Comparison of ENCODE assay signal across 8 cellular contexts in the genomic region with DNA sequence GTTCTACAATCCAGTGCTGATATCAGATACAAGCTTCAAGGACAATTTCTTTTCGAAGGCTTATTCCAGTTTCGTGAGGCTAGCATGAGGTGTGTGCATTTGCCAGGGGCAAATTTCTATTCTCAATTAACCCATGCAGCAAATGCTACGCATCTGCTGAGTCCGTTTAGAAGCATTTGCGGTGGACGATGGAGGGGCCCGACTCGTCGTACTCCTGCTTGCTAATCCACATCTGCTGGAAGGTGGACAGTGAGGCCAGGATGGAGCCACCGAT. TPM values are rescaled to one million over a fixed set of nuclear protein-coding genes. Genes with fewer than 3 reads are reported as not detected.
DNase-seq lines count a peak whose midpoint lies in the region; ATAC-seq, FAIRE-seq and TF ChIP-seq lines count a peak whose summit lies in the region.

No MANE protein-coding gene starts in this region.

- no CpG with 5 or more reads among the region's 10 CpGs for WGBS in iPS DF 6.9 (ENCODE audit: insufficient coverage, insufficient read length)
- 0 to 3% (median 1%) methylated on average over 10 of the region's 10 CpGs for WGBS in small intestine, 3 donors

- no peaks in the 10 kb centered on the region for H3K9me3 Mint-ChIP-seq in activated CD4-positive, alpha-beta memory T cell treated with anti-CD3 and anti-CD28 coated beads, Interleukin-2, amount 10 ng/mL, durations not matched to agents 7 days and 5 days

- no peaks in the 10 kb centered on the region for H3K9me3 ChIP-seq in HEK293 (ENCODE audit: control insufficient read depth, insufficient read depth, low read depth, low read length)
- H3K9me3 ChIP-seq in iPS DF 6.9 (ENCODE audit: control insufficient read depth, insufficient read depth, low read length), result no peaks in the 10 kb centered on the region
- no peaks in the 10 kb centered on the region for H3K9me3 ChIP-seq in small intestine (ENCODE audit: control insufficient read depth, low read depth)

- peaks cover 26% of the 10 kb centered on the region for H3K4me1 Mint-ChIP-seq in activated CD4-positive, alpha-beta memory T cell treated with anti-CD3 and anti-CD28 coated beads, Interleukin-2, amount 10 ng/mL, durations not matched to agents 7 days and 5 days

- no peak for TF ChIP-seq CTCF in HEK293 (tag by site-specific recombination; IDR thresholded peaks at IDR 0.05)

- CTCF ChIA-PET in HEK293 (lab: Yijun Ruan, JAX), result interaction anchor here (0.6 to 1.2 kb wide), 7 partner anchors 10 to 1052 kb away, joined by 3 to 5 read pairs (median 3); no protein-coding TSS in a partner anchor
- CTCF ChIA-PET in activated CD4-positive, alpha-beta memory T cell treated with anti-CD3 and anti-CD28 coated beads, Interleukin-2, amount 10 ng/mL, durations not matched to agents 7 days and 5 days (lab: Charles Lee), result no interaction called here

- peaks cover 48% of the 10 kb centered on the region for H3K36me3 Mint-ChIP-seq in activated CD4-positive, alpha-beta memory T cell treated with anti-CD3 and anti-CD28 coated beads, Interleukin-2, amount 10 ng/mL, durations not matched to agents 7 days and 5 days (ENCODE audit: low read depth)

- peaks cover 10% of the 10 kb centered on the region for H3K4me1 ChIP-seq in HEK293 (ENCODE audit: control insufficient read depth, insufficient read depth, low read length)
- peaks cover under 1% of the 10 kb centered on the region; the same call in 1 of the 2 replicates for H3K4me1 ChIP-seq in iPS DF 6.9 (ENCODE audit: control insufficient read depth, insufficient read depth, low read length)
- H3K4me1 ChIP-seq in small intestine (ENCODE audit: control insufficient read depth in 2 of 2, insufficient read depth in 1 of 2, low read depth in 1 of 2, low read length in 1 of 2), result peaks cover 0 to 2% of the 10 kb centered on the region in 2 donors

- H3K4me3 Mint-ChIP-seq in activated CD4-positive, alpha-beta memory T cell treated with anti-CD3 and anti-CD28 coated beads, Interleukin-2, amount 10 ng/mL, durations not matched to agents 7 days and 5 days, result peak overlapping the region; percentile 93

- FAIRE-seq in small intestine (lab: Jason Lieb, UNC), result no peak

- POLR2A ChIA-PET in HEK293 (lab: Yijun Ruan, JAX), result interaction anchor here (0.6 to 9.9 kb wide), 14 partner anchors 10 to 116 kb away, joined by 3 to 85 read pairs (median 4); a partner anchor contains a TSS
- POLR2A ChIA-PET in activated CD4-positive, alpha-beta memory T cell treated with anti-CD3 and anti-CD28 coated beads, Interleukin-2, amount 10 ng/mL, durations not matched to agents 7 days and 5 days (lab: Charles Lee), result interaction anchor here (0.8 to 4.2 kb wide), 5 partner anchors 8 to 113 kb away, joined by 3 to 24 read pairs (median 7); a partner anchor contains a TSS

- H3K27ac Mint-ChIP-seq in activated CD4-positive, alpha-beta memory T cell treated with anti-CD3 and anti-CD28 coated beads, Interleukin-2, amount 10 ng/mL, durations not matched to agents 7 days and 5 days, result peak overlapping the region; percentile 86

- ATAC-seq in left lobe of liver (no peak), HG02759 (IDR thresholded peaks at IDR 0.05; ENCODE audit: unreplicated experiment) (no peak), GM19324 (IDR thresholded peaks at IDR 0.05; ENCODE audit: low FRiP score, unreplicated experiment) (no peak), HG03521 (IDR thresholded peaks at IDR 0.05; ENCODE audit: unreplicated experiment) (no peak)

- H3K4me3 ChIP-seq in HEK293 (ENCODE audit: low read depth, low read length), result peak overlapping the region; percentile 92
- peak overlapping the region; percentile 83 for H3K4me3 ChIP-seq in iPS DF 6.9 (ENCODE audit: low read length)
- H3K4me3 ChIP-seq in small intestine (ENCODE audit: low read depth in 1 of 2, low read length in 2 of 2), result peak overlapping the region; percentile 89 to 97

- peak overlapping the region; percentile 100 for H3K27ac ChIP-seq in HEK293 (ENCODE audit: extremely low read depth, low read depth, low read length)
- H3K27ac ChIP-seq in iPS DF 6.9 (ENCODE audit: low read length), result no peak overlapping the region
- H3K27ac ChIP-seq in small intestine (ENCODE audit: low read depth in 1 of 2, low read length in 1 of 2), result peak overlapping the region; percentile 91 to 97

- no peak for DNase-seq in activated CD4-positive, alpha-beta memory T cell treated with anti-CD3 and anti-CD28 coated beads, Interleukin-2, amount 10 ng/mL, durations not matched to agents 7 days and 5 days
- no peak for DNase-seq in iPS DF 6.9 (ENCODE audit: low read depth, low spot score)
- no peak for DNase-seq in small intestine
- DNase-seq in left lobe of liver (ENCODE audit: low spot score), result no peak

- H3K36me3 ChIP-seq in HEK293 (ENCODE audit: control insufficient read depth in 2 of 2, insufficient read depth in 1 of 2, low read length in 2 of 2) (peaks cover 18 to 40% of the 10 kb centered on the region in 2 experiments), iPS DF 6.9 (ENCODE audit: control insufficient read depth, insufficient read depth, low read length) (peaks cover 24% of the 10 kb centered on the region), small intestine (ENCODE audit: control insufficient read depth in 2 of 2, insufficient read depth in 2 of 2, low read length in 2 of 2) (peaks cover 13 to 15% of the 10 kb centered on the region in 2 donors)

- H3K27me3 Mint-ChIP-seq in activated CD4-positive, alpha-beta memory T cell treated with anti-CD3 and anti-CD28 coated beads, Interleukin-2, amount 10 ng/mL, durations not matched to agents 7 days and 5 days, result no peaks in the 10 kb centered on the region

- H3K27me3 ChIP-seq in iPS DF 6.9 (ENCODE audit: control insufficient read depth, insufficient read depth, low read length) (no peaks in the 10 kb centered on the region), small intestine (ENCODE audit: control insufficient read depth in 2 of 2, insufficient read depth in 2 of 2, low read length in 2 of 2) (no peaks in the 10 kb centered on the region)

TF ChIP-seq in HEK293, 187 proteins besides CTCF, POLR2A, EP300 and RAD21:
- TF ChIP-seq, protein P1, sequence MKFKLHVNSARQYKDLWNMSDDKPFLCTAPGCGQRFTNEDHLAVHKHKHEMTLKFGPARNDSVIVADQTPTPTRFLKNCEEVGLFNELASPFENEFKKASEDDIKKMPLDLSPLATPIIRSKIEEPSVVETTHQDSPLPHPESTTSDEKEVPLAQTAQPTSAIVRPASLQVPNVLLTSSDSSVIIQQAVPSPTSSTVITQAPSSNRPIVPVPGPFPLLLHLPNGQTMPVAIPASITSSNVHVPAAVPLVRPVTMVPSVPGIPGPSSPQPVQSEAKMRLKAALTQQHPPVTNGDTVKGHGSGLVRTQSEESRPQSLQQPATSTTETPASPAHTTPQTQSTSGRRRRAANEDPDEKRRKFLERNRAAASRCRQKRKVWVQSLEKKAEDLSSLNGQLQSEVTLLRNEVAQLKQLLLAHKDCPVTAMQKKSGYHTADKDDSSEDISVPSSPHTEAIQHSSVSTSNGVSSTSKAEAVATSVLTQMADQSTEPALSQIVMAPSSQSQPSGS (tag by site-specific recombination; IDR thresholded peaks at IDR 0.05; ENCODE audit: low read depth), result no peak
- TF ChIP-seq SCRT2 (tag by site-specific recombination; IDR thresholded peaks at IDR 0.05) (peak; percentile 62), ZNF157 (tag by site-specific recombination; IDR thresholded peaks at IDR 0.05) (no peak)

RNA-seq across cellular contexts. Expression of a gene that starts 2.1 kb away (rescaled TPM):
- total RNA-seq in activated CD4-positive, alpha-beta memory T cell treated with anti-CD3 and anti-CD28 coated beads, Interleukin-2, amount 10 ng/mL, durations not matched to agents 7 days and 5 days, result 1,000 to 10,000 TPM; 3,658 to 3,769 TPM
- 1,000 to 10,000 TPM; 1,318 to 3,459 (median 1,629) TPM for polyA plus RNA-seq in small intestine
- 264 TPM for total RNA-seq in left lobe of liver

RNA-seq across cellular contexts. Expression of a gene that starts 17.7 kb away (rescaled TPM):
- under 1 TPM; 0.43 to 0.50 TPM for total RNA-seq in activated CD4-positive, alpha-beta memory T cell treated with anti-CD3 and anti-CD28 coated beads, Interleukin-2, amount 10 ng/mL, durations not matched to agents 7 days and 5 days
- polyA plus RNA-seq in small intestine, result 1 to 10 TPM in 1 of 3 donors, not detected in 2; 1.3 TPM
- 0.18 TPM for total RNA-seq in left lobe of liver

RNA-seq across cellular contexts. Expression of a gene that starts 41.7 kb away (rescaled TPM):
- total RNA-seq in activated CD4-positive, alpha-beta memory T cell treated with anti-CD3 and anti-CD28 coated beads, Interleukin-2, amount 10 ng/mL, durations not matched to agents 7 days and 5 days, result 10 to 100 TPM; 29.0 TPM
- polyA plus RNA-seq in small intestine, result 10 to 100 TPM; 24.5 to 30.2 (median 29.2) TPM
- 18.9 TPM for total RNA-seq in left lobe of liver

Comparison
In these comparisons a context has a peak if more than half of its experiments do, and no peak if none do; other contexts are left out.
1. RNA of a gene that starts 2.1 kb away (total RNA-seq): 3,658 to 3,769 TPM in activated CD4-positive, alpha-beta memory T cell treated with anti-CD3 and anti-CD28 coated beads, Interleukin-2, amount 10 ng/mL, durations not matched to agents 7 days and 5 days; 264 TPM in left lobe of liver (single experiment); every median in the first group is over 10 times any median in the second.
2. Peak in every context shown above with its lines, with median percentiles within 50 percentile points of each other: H3K4me3 ChIP-seq.